18 cellular contexts compared by ENCODE assay signal in the genomic region with DNA sequence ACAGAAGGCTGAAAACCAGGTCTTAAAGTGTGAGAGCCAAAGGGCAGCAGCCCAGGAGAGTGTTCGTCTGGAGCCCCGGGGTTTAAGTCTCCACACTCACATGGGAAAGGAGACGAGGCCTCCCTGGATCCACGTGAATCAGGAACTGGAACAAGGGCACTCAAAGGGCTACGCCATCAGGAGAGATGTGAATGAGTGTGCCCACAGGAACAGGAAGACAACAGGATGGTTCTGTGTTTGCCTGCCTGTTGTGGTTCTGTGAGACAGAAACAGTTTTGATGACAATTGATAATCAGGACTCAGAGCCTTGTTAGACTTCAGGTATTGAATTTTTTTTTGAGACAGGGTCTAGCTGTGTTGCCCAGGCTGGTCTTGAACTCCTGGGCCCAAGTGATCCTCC. TPM values are rescaled to one million over a fixed set of nuclear protein-coding genes. Genes with fewer than 3 reads are reported as not detected.
DNase-seq lines count a peak whose midpoint lies in the region; ATAC-seq lines count a peak whose summit lies in the region.
"Had no signal": no experiment of that assay in that cellular context is flagged by ENCODE, and none has a peak within 500 bp of the region (broad histone marks: within the 10 kb centered on the region; RNA-seq: fewer than 3 reads in every experiment).

No MANE protein-coding gene starts in this region.

- no peak for ATAC-seq in stimulated activated naive CD8-positive, alpha-beta T cell treated with anti-CD3 and anti-CD28 coated beads, Interleukin-15, amount 100 ng/mL, for 72 hours
- no peak for ATAC-seq in GM19328 (IDR thresholded peaks at IDR 0.05; ENCODE audit: unreplicated experiment)
- ATAC-seq: pancreas had no signal

- H3K27ac Mint-ChIP-seq in activated naive CD4-positive, alpha-beta T cell treated with anti-CD3 and anti-CD28 coated beads, Interleukin-2, amount 10 ng/mL, durations not matched to agents 7 days and 5 days: peak overlapping the region; percentile 39
- H3K27ac Mint-ChIP-seq in activated CD4-positive, alpha-beta memory T cell treated with anti-CD3 and anti-CD28 coated beads for 36 hours: peak overlapping the region; percentile 76
- peak overlapping the region; percentile 63 to 94 for H3K27ac Mint-ChIP-seq in stimulated activated naive CD8-positive, alpha-beta T cell treated with anti-CD3 and anti-CD28 coated beads, Interleukin-15, amount 100 ng/mL, for 72 hours
- H3K27ac Mint-ChIP-seq: CD14-positive monocyte had no signal

- DNase-seq in activated naive CD4-positive, alpha-beta T cell treated with anti-CD3 and anti-CD28 coated beads, Interleukin-2, amount 10 ng/mL, durations not matched to agents 7 days and 5 days: no peak
- no peak for DNase-seq in activated naive CD4-positive, alpha-beta T cell treated with Interleukin-2 at 50 U/mL for 16 hours
- DNase-seq in activated CD4-positive, alpha-beta memory T cell treated with anti-CD3 and anti-CD28 coated beads for 36 hours: peak; percentile 22
- no peak for DNase-seq in effector memory CD4-positive, alpha-beta T cell
- DNase-seq in stimulated activated naive CD8-positive, alpha-beta T cell treated with anti-CD3 and anti-CD28 coated beads, Interleukin-15, amount 100 ng/mL, for 72 hours: no peak
- no peak for DNase-seq in stimulated activated CD4-positive, alpha-beta T cell treated with anti-CD3 and anti-CD28 coated beads, Interleukin-4, amount 100 ng/mL, for 24 hours
- DNase-seq: activated effector memory CD4-positive, alpha-beta T cell treated with anti-CD3 and anti-CD28 coated beads, Interleukin-2, amount 50 U/mL, for 16 hours; anterior cingulate cortex; midbrain; NCI-H2029 treated with DMSO at 0.1 percent for 48 hours; NCI-H2227 treated with DMSO at 0.1 percent for 48 hours; NCI-H748 treated with DMSO at 0.1 percent for 48 hours; pancreas; stimulated activated CD4-positive, alpha-beta T cell treated with anti-CD3 and anti-CD28 coated beads, Interleukin-4, amount 100 ng/mL, for 1 hour; thyroid gland had no signal

- H3K4me1 Mint-ChIP-seq in activated naive CD4-positive, alpha-beta T cell treated with anti-CD3 and anti-CD28 coated beads, Interleukin-2, amount 10 ng/mL, durations not matched to agents 7 days and 5 days: peaks cover 58% of the 10 kb centered on the region
- peaks cover 73% of the 10 kb centered on the region for H3K4me1 Mint-ChIP-seq in activated CD4-positive, alpha-beta memory T cell treated with anti-CD3 and anti-CD28 coated beads for 36 hours (ENCODE audit: low read depth)
- peaks cover 70% of the 10 kb centered on the region for H3K4me1 Mint-ChIP-seq in stimulated activated naive CD8-positive, alpha-beta T cell treated with anti-CD3 and anti-CD28 coated beads, Interleukin-15, amount 100 ng/mL, for 72 hours

- peak overlapping the region; percentile 29 for H3K27ac ChIP-seq in effector memory CD4-positive, alpha-beta T cell (ENCODE audit: insufficient read depth, low read length, poor library complexity, severe bottlenecking)
- H3K27ac ChIP-seq: pancreas, thyroid gland, VCaP had no signal

- no peak overlapping the region for H3K4me3 ChIP-seq in effector memory CD4-positive, alpha-beta T cell (ENCODE audit: insufficient read depth, low read depth, low read length, poor library complexity, severe bottlenecking)
- H3K4me3 ChIP-seq: pancreas, thyroid gland had no signal

- H3K4me3 Mint-ChIP-seq in activated naive CD4-positive, alpha-beta T cell treated with anti-CD3 and anti-CD28 coated beads, Interleukin-2, amount 10 ng/mL, durations not matched to agents 7 days and 5 days: no peak overlapping the region
- H3K4me3 Mint-ChIP-seq in activated CD4-positive, alpha-beta memory T cell treated with anti-CD3 and anti-CD28 coated beads for 36 hours: no peak overlapping the region
- peak overlapping the region in 1 of 2 donors; percentile 57 for H3K4me3 Mint-ChIP-seq in stimulated activated naive CD8-positive, alpha-beta T cell treated with anti-CD3 and anti-CD28 coated beads, Interleukin-15, amount 100 ng/mL, for 72 hours
- H3K4me3 Mint-ChIP-seq: CD14-positive monocyte had no signal

- no peaks in the 10 kb centered on the region for H3K36me3 ChIP-seq in effector memory CD4-positive, alpha-beta T cell (ENCODE audit: control insufficient read depth, insufficient read depth, low read length)
- H3K36me3 ChIP-seq: pancreas, thyroid gland had no signal

- H3K9me3 Mint-ChIP-seq in activated naive CD4-positive, alpha-beta T cell treated with anti-CD3 and anti-CD28 coated beads, Interleukin-2, amount 10 ng/mL, durations not matched to agents 7 days and 5 days: peaks cover 42% of the 10 kb centered on the region
- peaks cover 14% of the 10 kb centered on the region for H3K9me3 Mint-ChIP-seq in activated CD4-positive, alpha-beta memory T cell treated with anti-CD3 and anti-CD28 coated beads for 36 hours
- peaks cover 15 to 22% of the 10 kb centered on the region in 2 donors for H3K9me3 Mint-ChIP-seq in stimulated activated naive CD8-positive, alpha-beta T cell treated with anti-CD3 and anti-CD28 coated beads, Interleukin-15, amount 100 ng/mL, for 72 hours

- POLR2A ChIA-PET in activated CD4-positive, alpha-beta memory T cell treated with anti-CD3 and anti-CD28 coated beads for 36 hours (lab: Charles Lee): no interaction called here

- H3K36me3 Mint-ChIP-seq in activated naive CD4-positive, alpha-beta T cell treated with anti-CD3 and anti-CD28 coated beads, Interleukin-2, amount 10 ng/mL, durations not matched to agents 7 days and 5 days: peaks cover 59% of the 10 kb centered on the region
- peaks cover 33% of the 10 kb centered on the region for H3K36me3 Mint-ChIP-seq in activated CD4-positive, alpha-beta memory T cell treated with anti-CD3 and anti-CD28 coated beads for 36 hours

- H3K4me1 ChIP-seq in effector memory CD4-positive, alpha-beta T cell (ENCODE audit: control insufficient read depth, insufficient read depth, low read length, poor library complexity, severe bottlenecking): peaks cover 37% of the 10 kb centered on the region

- no peaks in the 10 kb centered on the region for H3K27me3 Mint-ChIP-seq in activated naive CD4-positive, alpha-beta T cell treated with anti-CD3 and anti-CD28 coated beads, Interleukin-2, amount 10 ng/mL, durations not matched to agents 7 days and 5 days
- no peaks in the 10 kb centered on the region for H3K27me3 Mint-ChIP-seq in activated CD4-positive, alpha-beta memory T cell treated with anti-CD3 and anti-CD28 coated beads for 36 hours
- H3K27me3 Mint-ChIP-seq in stimulated activated naive CD8-positive, alpha-beta T cell treated with anti-CD3 and anti-CD28 coated beads, Interleukin-15, amount 100 ng/mL, for 72 hours: no peaks in the 10 kb centered on the region

- CTCF ChIA-PET in activated naive CD4-positive, alpha-beta T cell treated with anti-CD3 and anti-CD28 coated beads, Interleukin-2, amount 10 ng/mL, durations not matched to agents 7 days and 5 days (lab: Charles Lee): interaction anchor here (1.5 kb wide), 1 partner anchor 11 kb away, joined by 3 read pairs; no protein-coding TSS in a partner anchor
- CTCF ChIA-PET in activated CD4-positive, alpha-beta memory T cell treated with anti-CD3 and anti-CD28 coated beads for 36 hours (lab: Charles Lee): interaction anchor here (1.5 to 2.2 kb wide), 2 partner anchors 14 to 86 kb away, joined by 5 to 7 read pairs; no protein-coding TSS in a partner anchor

- H3K27me3 ChIP-seq in effector memory CD4-positive, alpha-beta T cell (replicated peaks; ENCODE audit: control insufficient read depth, insufficient read depth, low read length, poor library complexity, severe bottlenecking): no peaks in the 10 kb centered on the region
- H3K27me3 ChIP-seq: pancreas, thyroid gland had no signal

- intact Hi-C loops in activated CD4-positive, alpha-beta memory T cell treated with anti-CD3 and anti-CD28 coated beads for 36 hours (cut with micrococcal nuclease): no loop called here

- no peaks in the 10 kb centered on the region for H3K9me3 ChIP-seq in effector memory CD4-positive, alpha-beta T cell (ENCODE audit: control insufficient read depth, low read length)
- H3K9me3 ChIP-seq: pancreas, thyroid gland had no signal

RNA-seq across cellular contexts. Expression of gene CTBP1, which starts 4.9 kb away (rescaled TPM):
- total RNA-seq in activated CD4-positive, alpha-beta memory T cell treated with anti-CD3 and anti-CD28 coated beads for 36 hours: 100 to 1,000 TPM; 154 to 162 TPM

RNA-seq across cellular contexts. Expression of gene MAEA, which starts 35.9 kb away (rescaled TPM):
- 10 to 100 TPM; 47.3 to 50.3 TPM for total RNA-seq in activated CD4-positive, alpha-beta memory T cell treated with anti-CD3 and anti-CD28 coated beads for 36 hours
